12 cellular contexts compared by ENCODE assay signal in the genomic region with DNA sequence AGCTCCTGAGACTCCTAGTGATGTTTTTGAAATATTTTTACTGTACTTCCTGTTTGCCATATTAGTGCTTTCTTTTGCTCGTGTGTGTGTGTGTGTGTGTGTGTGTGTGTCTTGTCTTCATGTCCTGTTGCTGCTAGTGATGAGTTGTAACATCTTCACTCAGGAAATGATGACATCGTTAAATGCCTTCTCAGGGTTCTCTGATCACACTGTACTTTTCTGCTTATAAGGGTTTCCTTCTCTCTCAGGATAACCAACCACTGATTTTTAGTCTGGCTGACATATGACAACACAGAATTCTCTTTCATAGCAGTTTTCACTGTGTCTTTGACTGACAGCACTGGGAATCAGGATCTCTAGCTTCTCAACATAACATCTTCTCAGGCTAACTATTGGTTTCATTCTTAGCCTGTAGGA. TPM values are rescaled to one million over a fixed set of nuclear protein-coding genes. Genes with fewer than 3 reads are reported as not detected.
DNase-seq lines count a peak whose midpoint lies in the region; ATAC-seq, FAIRE-seq and TF ChIP-seq lines count a peak whose summit lies in the region.
"Had no signal": no experiment of that assay in that cellular context is flagged by ENCODE, and none has a peak within 500 bp of the region (broad histone marks: within the 10 kb centered on the region; RNA-seq: fewer than 3 reads in every experiment).

No MANE protein-coding gene starts in this region.

- no peak for TF ChIP-seq CTCF in GM12864 (IDR thresholded peaks at IDR 0.05; ENCODE audit: low read depth, low read length, missing control alignments)

- no peaks in the 10 kb centered on the region for H3K9me3 ChIP-seq in small intestine (ENCODE audit: control insufficient read depth, low read depth)

- no peak for FAIRE-seq in small intestine (lab: Jason Lieb, UNC)

- DNase-seq in GM12864 (ENCODE audit: low read depth) (peak; percentile 55), CD1c-positive myeloid dendritic cell (ENCODE audit: extremely low spot score) (no peak), AG08396 (ENCODE audit: low spot score) (no peak), small intestine (no peak)
- DNase-seq in activated naive CD4-positive, alpha-beta T cell treated with anti-CD3 and anti-CD28 coated beads, Interleukin-2, amount 50 U/mL, for 16 hours = peak; percentile 15
- DNase-seq: GM23248; hippocampal formation; NCI-H524 treated with DMSO at 0.1 percent for 48 hours; stimulated activated CD4-positive, alpha-beta T cell treated with anti-CD3 and anti-CD28 coated beads, Interleukin-15, amount 100 ng/mL, for 24 hours had no signal

- ATAC-seq in GM19351 (IDR thresholded peaks at IDR 0.05; ENCODE audit: unreplicated experiment) = peak; percentile 86
- peak; percentile 84 for ATAC-seq in HG03280 (IDR thresholded peaks at IDR 0.05; ENCODE audit: unreplicated experiment)
- ATAC-seq in HG03045 (IDR thresholded peaks at IDR 0.05; ENCODE audit: unreplicated experiment) = no peak

- no peaks in the 10 kb centered on the region for H3K27me3 ChIP-seq in small intestine (ENCODE audit: control insufficient read depth in 2 of 2, insufficient read depth in 2 of 2, low read length in 2 of 2)

- WGBS in small intestine, 3 donors = 47 to 50% (median 49%) methylated on average over 2 of the region's 2 CpGs

- H3K4me3 ChIP-seq in GM12864 (ENCODE audit: low read depth, low read length) = no peak overlapping the region
- no peak overlapping the region for H3K4me3 ChIP-seq in small intestine (ENCODE audit: low read depth in 1 of 2, low read length in 2 of 2)
- H3K4me3 ChIP-seq: GM23248 had no signal

- H3K27ac ChIP-seq in small intestine (ENCODE audit: low read depth in 1 of 2, low read length in 1 of 2) = no peak overlapping the region
- H3K27ac ChIP-seq: GM23248 had no signal

- H3K4me1 ChIP-seq in small intestine (ENCODE audit: control insufficient read depth in 2 of 2, insufficient read depth in 1 of 2, low read depth in 1 of 2, low read length in 1 of 2) = no peaks in the 10 kb centered on the region

- no peaks in the 10 kb centered on the region for H3K36me3 ChIP-seq in small intestine (ENCODE audit: control insufficient read depth in 2 of 2, insufficient read depth in 2 of 2, low read length in 2 of 2)

RNA-seq across cellular contexts. Expression of a gene that starts 16.1 kb away (rescaled TPM):
- 1 to 10 TPM in 1 of 3 donors, not detected in 2; 1.6 TPM for polyA plus RNA-seq in small intestine
- polyA plus RNA-seq: GM23248 had no signal

Comparison
In these comparisons a context has a peak if more than half of its experiments do, and no peak if none do; other contexts are left out.
1. DNase-seq: peak in GM12864 (single experiment) and activated naive CD4-positive, alpha-beta T cell treated with anti-CD3 and anti-CD28 coated beads, Interleukin-2, amount 50 U/mL, for 16 hours (single experiment); none in CD1c-positive myeloid dendritic cell (single experiment), AG08396 (single experiment) and small intestine (single experiment).